In genomic region chr11:8328848-8329330, GRCh38 we compare ENCODE assay signal across 8 cellular contexts.
DNase-seq lines count a peak whose midpoint lies in the region; TF ChIP-seq lines count a peak whose summit lies in the region.

No MANE protein-coding gene starts in this region.

- no peaks in the 10 kb centered on the region for H3K79me2 ChIP-seq in parathyroid adenoma

- H3K4me2 ChIP-seq in parathyroid adenoma (ENCODE audit: low read length): no peak overlapping the region

- DNase-seq in Daoy (ENCODE audit: low read depth) (peak; percentile 94), H4 (ENCODE audit: low spot score) (peak; percentile 95), Kasumi-1 (lab: John Stamatoyannopoulos, UW) (peak; percentile 79 to 83), RKO (ENCODE audit: low spot score) (peak; percentile 96), glomerular visceral epithelial cell (ENCODE audit: extremely low spot score) (peak; percentile 91), ureter (ENCODE audit: low spot score) (peak; percentile 75)
- DNase-seq in activated effector memory CD4-positive, alpha-beta T cell treated with anti-CD3 and anti-CD28 coated beads, Interleukin-2, amount 50 U/mL, for 16 hours: peak; percentile 80

- no peaks in the 10 kb centered on the region for H3K27me3 ChIP-seq in parathyroid adenoma (ENCODE audit: control insufficient read depth, insufficient read depth, low read length)

- H2AFZ ChIP-seq in parathyroid adenoma: peak overlapping the region; percentile 68

- H3K9me3 ChIP-seq in parathyroid adenoma (ENCODE audit: control insufficient read depth, low read length): no peaks in the 10 kb centered on the region

- H3K36me3 ChIP-seq in parathyroid adenoma (ENCODE audit: control insufficient read depth, insufficient read depth, low read length): no peaks in the 10 kb centered on the region

- peak; percentile 72 for TF ChIP-seq CTCF in parathyroid adenoma (IDR thresholded peaks at IDR 0.05)

- no peak overlapping the region for H3K4me3 ChIP-seq in parathyroid adenoma (ENCODE audit: low read depth, low read length)

- H3K9ac ChIP-seq in parathyroid adenoma: no peak overlapping the region

- H3K4me1 ChIP-seq in parathyroid adenoma: no peaks in the 10 kb centered on the region

- no peak overlapping the region for H3K27ac ChIP-seq in parathyroid adenoma
